ENCODE assay signal across 19 cellular contexts in genomic region chr7:84950836-84951235, GRCh38.
DNase-seq lines count a peak whose midpoint lies in the region; ATAC-seq, FAIRE-seq and TF ChIP-seq lines count a peak whose summit lies in the region.
"Had no signal": no experiment of that assay in that cellular context is flagged by ENCODE, and none has a peak within 500 bp of the region (broad histone marks: within the 10 kb centered on the region; RNA-seq: fewer than 3 reads in every experiment).

No MANE protein-coding gene starts in this region.

- in situ Hi-C loops in Caki2 (cut with HindIII; ENCODE audit: low pct_unique_long_range_greater_than_20kb, low sequenced_read_pairs) = no loop called here

- TF ChIP-seq CTCF in foreskin fibroblast (IDR thresholded peaks at IDR 0.05; ENCODE audit: low read depth, low read length) = no peak
- no peak for TF ChIP-seq CTCF in D721Med (IDR thresholded peaks at IDR 0.05; ENCODE audit: insufficient read depth, missing control alignments)

- no peak for FAIRE-seq in D721Med (lab: Jason Lieb, UNC)

- no peak overlapping the region for H3K4me3 ChIP-seq in foreskin fibroblast (ENCODE audit: low read depth in 1 of 2, low read length in 2 of 2)
- H3K4me3 ChIP-seq: esophagus muscularis mucosa, prostate gland, upper lobe of right lung had no signal

- no peak for ATAC-seq in GM21360 (IDR thresholded peaks at IDR 0.05; ENCODE audit: unreplicated experiment)
- ATAC-seq: left ventricle myocardium superior; stimulated activated naive CD8-positive, alpha-beta T cell treated with anti-CD3 and anti-CD28 coated beads, Interleukin-15, Interleukin-2, amounts not matched to agents 100 U/mL and 50 U/mL, for 24 hours; upper lobe of right lung; WTC11 had no signal

- peak; percentile 1 for DNase-seq in Caki2 (ENCODE audit: low read depth)
- peak; percentile 55 for DNase-seq in M059J (ENCODE audit: low read depth)
- DNase-seq in amniotic epithelial cell (ENCODE audit: low read depth) = peak; percentile 25
- peak; percentile 23 to 56 for DNase-seq in foreskin fibroblast
- DNase-seq in D721Med (ENCODE audit: insufficient read length, low spot score) = no peak
- no peak for DNase-seq in NCI-H748 (lab: John Stamatoyannopoulos, UW; ENCODE audit: unreplicated experiment)
- no peak for DNase-seq in NCI-H526 (lab: John Stamatoyannopoulos, UW)
- DNase-seq: Caco-2; cortex of kidney; left ventricle myocardium superior; NCI-H146; NCI-H446; stimulated activated CD4-positive, alpha-beta T cell treated with anti-CD3 and anti-CD28 coated beads, Interleukin-12 subunit alpha, Interleukin-12 subunit beta, amount 100 ng/mL, for 4 hours; stimulated activated naive CD8-positive, alpha-beta T cell treated with anti-CD3 and anti-CD28 coated beads, Interleukin-15, Interleukin-2, amounts not matched to agents 100 U/mL and 50 U/mL, for 24 hours; upper lobe of right lung had no signal

Comparison
In these comparisons a context has a peak if more than half of its experiments do, and no peak if none do; other contexts are left out.
1. DNase-seq: peak in Caki2 (single experiment), M059J (single experiment), amniotic epithelial cell (single experiment) and foreskin fibroblast (2 of 2); none in D721Med (single experiment), NCI-H748 (single experiment) and NCI-H526 (0 of 2).